1 cellular context compared by ENCODE assay signal in the genomic region with DNA sequence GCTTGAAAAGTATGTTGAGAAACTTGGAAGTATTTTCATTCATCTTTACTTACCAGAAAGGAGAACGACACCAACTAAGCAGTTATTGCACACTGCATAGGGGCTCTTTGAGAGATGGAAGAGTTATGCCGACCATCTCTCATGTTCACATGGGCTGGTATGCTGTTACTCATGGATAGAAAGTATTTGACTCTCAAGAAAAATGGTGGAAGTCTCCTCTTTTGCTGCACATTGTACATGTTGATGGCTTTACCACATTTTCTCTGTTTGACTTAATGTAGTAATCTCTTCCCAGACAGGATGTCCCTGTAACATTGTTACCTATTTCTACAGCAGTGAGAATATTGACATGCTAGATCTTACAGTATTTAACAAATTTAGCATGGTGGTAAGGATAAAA.
A peak's percentile ranks its signal among the peaks of the same experiment; 100 is the strongest.
TF ChIP-seq lines count a peak whose summit lies in the region.

No MANE protein-coding gene starts in this region.

TF ChIP-seq in GM12878, 131 proteins besides CTCF, POLR2A, EP300 and RAD21:
- TF ChIP-seq JUNB (IDR thresholded peaks at IDR 0.05) (0 out of 2 replicates have a peak, but pooled peaks have one; percentile 23), RUNX3 (IDR thresholded peaks at IDR 0.05; ENCODE audit: low read length) (peak; percentile 70), YY1 (IDR thresholded peaks at IDR 0.05; ENCODE audit: low read depth, low read length) (0 out of 2 replicates have a peak, but pooled peaks have one; percentile 25), POU2F2 (IDR thresholded peaks at IDR 0.05; ENCODE audit: borderline replicate concordance, low read depth, low read length) (no peak)
